In the genomic region with DNA sequence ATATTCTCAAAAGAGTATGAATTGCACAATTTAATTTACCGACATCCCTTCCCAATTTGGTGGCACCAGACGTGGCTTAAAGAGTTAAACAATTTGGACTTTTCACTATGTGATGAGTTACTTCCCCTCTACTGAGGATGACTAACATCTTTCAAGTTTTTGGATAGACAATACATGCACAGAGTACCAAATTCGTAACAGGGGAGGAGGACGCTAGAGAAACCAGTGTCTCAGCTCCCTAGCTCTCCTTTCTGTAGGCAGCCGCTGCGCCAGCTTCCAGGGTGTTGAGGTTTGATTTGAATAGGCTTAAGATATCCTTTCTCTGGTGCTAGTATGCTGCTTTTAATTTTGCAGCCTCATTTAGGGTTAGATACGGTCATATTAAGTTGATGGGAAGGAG, we compare ENCODE assay signal across 1 cellular context.
TF ChIP-seq lines count a peak whose summit lies in the region.

No MANE protein-coding gene starts in this region.

TF ChIP-seq in SK-N-SH treated with all-trans-retinoic acid at 6 μM for 48 hours, 23 proteins besides CTCF, POLR2A, EP300 and RAD21 (continued from another document):
- TF ChIP-seq, protein P1, sequence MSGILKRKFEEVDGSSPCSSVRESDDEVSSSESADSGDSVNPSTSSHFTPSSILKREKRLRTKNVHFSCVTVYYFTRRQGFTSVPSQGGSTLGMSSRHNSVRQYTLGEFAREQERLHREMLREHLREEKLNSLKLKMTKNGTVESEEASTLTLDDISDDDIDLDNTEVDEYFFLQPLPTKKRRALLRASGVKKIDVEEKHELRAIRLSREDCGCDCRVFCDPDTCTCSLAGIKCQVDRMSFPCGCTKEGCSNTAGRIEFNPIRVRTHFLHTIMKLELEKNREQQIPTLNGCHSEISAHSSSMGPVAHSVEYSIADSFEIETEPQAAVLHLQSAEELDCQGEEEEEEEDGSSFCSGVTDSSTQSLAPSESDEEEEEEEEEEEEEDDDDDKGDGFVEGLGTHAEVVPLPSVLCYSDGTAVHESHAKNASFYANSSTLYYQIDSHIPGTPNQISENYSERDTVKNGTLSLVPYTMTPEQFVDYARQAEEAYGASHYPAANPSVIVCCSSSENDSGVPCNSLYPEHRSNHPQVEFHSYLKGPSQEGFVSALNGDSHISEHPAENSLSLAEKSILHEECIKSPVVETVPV (CRISPR knock-in tag; IDR thresholded peaks at IDR 0.05) = no peak
- TF ChIP-seq, protein P2, sequence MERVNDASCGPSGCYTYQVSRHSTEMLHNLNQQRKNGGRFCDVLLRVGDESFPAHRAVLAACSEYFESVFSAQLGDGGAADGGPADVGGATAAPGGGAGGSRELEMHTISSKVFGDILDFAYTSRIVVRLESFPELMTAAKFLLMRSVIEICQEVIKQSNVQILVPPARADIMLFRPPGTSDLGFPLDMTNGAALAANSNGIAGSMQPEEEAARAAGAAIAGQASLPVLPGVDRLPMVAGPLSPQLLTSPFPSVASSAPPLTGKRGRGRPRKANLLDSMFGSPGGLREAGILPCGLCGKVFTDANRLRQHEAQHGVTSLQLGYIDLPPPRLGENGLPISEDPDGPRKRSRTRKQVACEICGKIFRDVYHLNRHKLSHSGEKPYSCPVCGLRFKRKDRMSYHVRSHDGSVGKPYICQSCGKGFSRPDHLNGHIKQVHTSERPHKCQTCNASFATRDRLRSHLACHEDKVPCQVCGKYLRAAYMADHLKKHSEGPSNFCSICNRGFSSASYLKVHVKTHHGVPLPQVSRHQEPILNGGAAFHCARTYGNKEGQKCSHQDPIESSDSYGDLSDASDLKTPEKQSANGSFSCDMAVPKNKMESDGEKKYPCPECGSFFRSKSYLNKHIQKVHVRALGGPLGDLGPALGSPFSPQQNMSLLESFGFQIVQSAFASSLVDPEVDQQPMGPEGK (CRISPR knock-in tag; IDR thresholded peaks at IDR 0.05; ENCODE audit: borderline replicate concordance) = no peak
- TF ChIP-seq RARB (CRISPR knock-in tag; IDR thresholded peaks at IDR 0.05) = no peak
- no peak for TF ChIP-seq SNAI2 (CRISPR knock-in tag; IDR thresholded peaks at IDR 0.05)
- TF ChIP-seq ISL1 (CRISPR knock-in tag; IDR thresholded peaks at IDR 0.05) = no peak
